ENCODE assay signal across 29 cellular contexts in genomic region chrY:12610896-12611295, GRCh38.
"Had no signal": no experiment of that assay in that cellular context is flagged by ENCODE, and none has a peak within 500 bp of the region (broad histone marks: within the 10 kb centered on the region; RNA-seq: fewer than 3 reads in every experiment).

No MANE protein-coding gene starts in this region.

- H3K4me1 ChIP-seq: adrenal gland, body of pancreas had no signal

- H3K27ac ChIP-seq: adrenal gland, body of pancreas, epithelial cell of prostate, WERI-Rb-1 had no signal

- ATAC-seq: activated CD4-positive, CD25-positive, alpha-beta regulatory T cell treated with anti-CD3 and anti-CD28 coated beads, Interleukin-2, amount 50 U/mL, for 24 hours; activated CD8-positive, alpha-beta memory T cell treated with anti-CD3 and anti-CD28 coated beads, Interleukin-2, amount 10 ng/mL, durations not matched to agents 7 days and 5 days; activated CD8-positive, alpha-beta T cell treated with anti-CD3 and anti-CD28 coated beads for 36 hours; activated naive CD8-positive, alpha-beta T cell treated with anti-CD3 and anti-CD28 coated beads, Interleukin-2, amount 50 U/mL, for 24 hours; body of pancreas; esophagus mucosa; T-helper 17 cell had no signal

- H3K4me3 ChIP-seq: adrenal gland, body of pancreas had no signal

- H3K27me3 ChIP-seq: adrenal gland, body of pancreas had no signal

- DNase-seq: activated B cell treated with CpG ODN at 0.5 μM for 24 hours; activated CD4-positive, alpha-beta T cell treated with anti-CD3 and anti-CD28 coated beads for 48 hours; activated CD4-positive, alpha-beta T cell treated with anti-CD3 and anti-CD28 coated beads, Interleukin-2, amount 50 U/mL, for 1 hour; activated CD4-positive, alpha-beta T cell treated with anti-CD3 and anti-CD28 coated beads, Interleukin-2, amount 50 U/mL, for 48 hours; activated CD8-positive, alpha-beta memory T cell treated with anti-CD3 and anti-CD28 coated beads, Interleukin-2, amount 10 ng/mL, durations not matched to agents 7 days and 5 days; activated CD8-positive, alpha-beta memory T cell treated with anti-CD3 and anti-CD28 coated beads, Interleukin-2, amount 50 U/mL, for 4 hours; activated CD8-positive, alpha-beta T cell treated with anti-CD3 and anti-CD28 coated beads for 36 hours; activated effector memory CD4-positive, alpha-beta T cell treated with anti-CD3 and anti-CD28 coated beads, Interleukin-2, amount 50 U/mL, for 16 hours; activated naive CD4-positive, alpha-beta T cell treated with anti-CD3 and anti-CD28 coated beads for 36 hours; activated naive CD8-positive, alpha-beta T cell treated with anti-CD3 and anti-CD28 coated beads for 36 hours; activated naive CD8-positive, alpha-beta T cell treated with anti-CD3 and anti-CD28 coated beads, Interleukin-2, amount 50 U/mL, for 24 hours; activated T-cell treated with anti-CD3 and anti-CD28 coated beads, Interleukin-2, amount 50 U/mL, for 1 hour; activated T-cell treated with anti-CD3 and anti-CD28 coated beads, Interleukin-2, amount 50 U/mL, for 48 hours; adrenal gland; amygdala; aorta; body of pancreas; caudate nucleus; cortex of kidney; dermis blood vessel endothelial cell; effector CD8-positive, alpha-beta T cell; foreskin fibroblast; head of caudate nucleus; T-helper 17 cell; T1000; WERI-Rb-1 had no signal

- H3K9me3 ChIP-seq: adrenal gland, body of pancreas had no signal

- H3K36me3 ChIP-seq: adrenal gland, WERI-Rb-1 had no signal
